ENCODE assay signal across 33 cellular contexts in the genomic region with DNA sequence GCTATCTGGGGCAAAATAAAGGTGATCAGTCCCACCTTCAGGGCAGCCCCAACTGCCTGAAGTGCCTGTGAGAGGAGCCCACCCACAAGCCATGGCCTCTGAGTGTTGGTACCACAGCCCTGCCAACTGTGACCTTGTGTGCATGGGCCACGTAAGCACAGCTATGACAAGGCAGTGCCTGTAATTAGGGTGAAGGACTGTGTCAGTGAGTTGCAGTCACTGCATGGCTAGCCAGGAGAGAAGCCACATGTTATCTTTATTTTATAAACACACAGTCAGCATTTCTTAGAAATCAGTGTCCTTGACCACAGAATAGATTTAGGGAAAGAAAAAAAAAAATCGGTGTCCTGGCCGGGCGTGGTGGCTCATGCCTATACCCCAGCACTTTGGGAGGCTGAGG. TPM values are rescaled to one million over a fixed set of nuclear protein-coding genes. Genes with fewer than 3 reads are reported as not detected.
"Had no signal": no experiment of that assay in that cellular context is flagged by ENCODE, and none has a peak within 500 bp of the region (broad histone marks: within the 10 kb centered on the region; RNA-seq: fewer than 3 reads in every experiment).

No MANE protein-coding gene starts in this region.

- H3K4me3 Mint-ChIP-seq: activated CD4-positive, alpha-beta memory T cell treated with anti-CD3 and anti-CD28 coated beads, Interleukin-2, amount 10 ng/mL, durations not matched to agents 7 days and 5 days; activated T-helper 1 cell treated with anti-CD3 and anti-CD28 coated beads, Interleukin-12 subunit alpha, Interleukin-12 subunit beta, Interleukin-2, Interleukin-4 antibody, amounts not matched to agents 30 ng/mL and 10 ng/mL and 1 ng/mL, durations not matched to agents 14 hours and 24 hours and 36 hours; mesothelial cell of epicardium; naive B cell; neural crest cell; stimulated activated naive B cell treated with anti-CD40 and anti-IgM and Interleukin-4, amounts not matched to agents 10 μg/mL and 1 μg/mL and 100 μg/mL, for 72 hours; T-cell; T-helper 2 cell treated with Interferon-gamma antibody and Interleukin-4, amounts not matched to agents 5 μg/mL and 100 μg/mL, for 36 hours; type B pancreatic cell had no signal

- H3K4me1 ChIP-seq: prostate gland, uterus had no signal

- H3K27me3 ChIP-seq: pancreas, sigmoid colon, testis, uterus had no signal

- H3K27ac ChIP-seq: prostate gland, sigmoid colon, testis, uterus had no signal

- ATAC-seq: activated CD4-positive, CD25-positive, alpha-beta regulatory T cell treated with anti-CD3 and anti-CD28 coated beads, Interleukin-2, amount 50 U/mL, for 24 hours; pancreas; stimulated activated naive B cell treated with anti-CD40 and anti-IgM and Interleukin-4, amounts not matched to agents 10 μg/mL and 1 μg/mL and 100 μg/mL, for 72 hours; T-cell had no signal

- H3K36me3 ChIP-seq: prostate gland, uterus had no signal

- H3K9me3 ChIP-seq: pancreas, prostate gland, sigmoid colon, testis, uterus had no signal

- H3K27me3 Mint-ChIP-seq: activated CD4-positive, alpha-beta memory T cell treated with anti-CD3 and anti-CD28 coated beads, Interleukin-2, amount 10 ng/mL, durations not matched to agents 7 days and 5 days; naive B cell; stimulated activated naive B cell treated with anti-CD40 and anti-IgM and Interleukin-4, amounts not matched to agents 10 μg/mL and 1 μg/mL and 100 μg/mL, for 72 hours; T-cell; type B pancreatic cell had no signal

- DNase-seq: activated CD4-positive, alpha-beta memory T cell treated with anti-CD3 and anti-CD28 coated beads, Interleukin-2, amount 10 ng/mL, durations not matched to agents 7 days and 5 days; activated CD4-positive, alpha-beta T cell treated with anti-CD3 and anti-CD28 coated beads for 48 hours; activated effector memory CD4-positive, alpha-beta T cell treated with anti-CD3 and anti-CD28 coated beads, Interleukin-2, amount 50 U/mL, for 16 hours; activated naive CD4-positive, alpha-beta T cell treated with anti-CD3 and anti-CD28 coated beads, Interleukin-2, amount 50 U/mL, for 16 hours; amygdala; caudate nucleus; cortex of kidney; head of caudate nucleus; hippocampal formation; left colon; mammary epithelial cell; naive B cell; nucleus accumbens; pancreas; retina; sigmoid colon; small intestine; stimulated activated CD4-positive, alpha-beta T cell treated with anti-CD3 and anti-CD28 coated beads, Interleukin-1b, Interleukin-23, amount 100 ng/mL, for 48 hours; stimulated activated CD4-positive, alpha-beta T cell treated with anti-CD3 and anti-CD28 coated beads, Interleukin-4, amount 100 ng/mL, for 4 hours; stimulated activated CD8-positive, alpha-beta memory T cell treated with anti-CD3 and anti-CD28 coated beads, Interleukin-4, amount 100 ng/mL, for 48 hours; stimulated activated naive B cell treated with anti-CD40 and anti-IgM and Interleukin-4, amounts not matched to agents 10 μg/mL and 1 μg/mL and 100 μg/mL, for 72 hours; T-cell; testis; uterus had no signal

- H3K9me3 Mint-ChIP-seq: naive B cell had no signal

- H3K4me1 Mint-ChIP-seq: neural crest cell had no signal

- FAIRE-seq: keratinocyte, pancreas, small intestine had no signal

- H3K27ac Mint-ChIP-seq: activated CD4-positive, alpha-beta memory T cell treated with anti-CD3 and anti-CD28 coated beads, Interleukin-2, amount 10 ng/mL, durations not matched to agents 7 days and 5 days; activated T-helper 1 cell treated with anti-CD3 and anti-CD28 coated beads, Interleukin-12 subunit alpha, Interleukin-12 subunit beta, Interleukin-2, Interleukin-4 antibody, amounts not matched to agents 30 ng/mL and 10 ng/mL and 1 ng/mL, durations not matched to agents 14 hours and 24 hours and 36 hours; mesothelial cell of epicardium; naive B cell; stimulated activated naive B cell treated with anti-CD40 and anti-IgM and Interleukin-4, amounts not matched to agents 10 μg/mL and 1 μg/mL and 100 μg/mL, for 72 hours; T-helper 2 cell treated with Interferon-gamma antibody and Interleukin-4, amounts not matched to agents 5 μg/mL and 100 μg/mL, for 36 hours; type B pancreatic cell had no signal

- H3K4me3 ChIP-seq: pancreas, prostate gland, sigmoid colon, testis, uterus had no signal

RNA-seq across cellular contexts. Expression of gene CLEC3B, which starts 25.3 kb away (rescaled TPM):
- total RNA-seq: activated CD4-positive, alpha-beta memory T cell treated with anti-CD3 and anti-CD28 coated beads, Interleukin-2, amount 10 ng/mL, durations not matched to agents 7 days and 5 days; activated T-helper 1 cell treated with anti-CD3 and anti-CD28 coated beads, Interleukin-12 subunit alpha, Interleukin-12 subunit beta, Interleukin-2, Interleukin-4 antibody, amounts not matched to agents 30 ng/mL and 10 ng/mL and 1 ng/mL, durations not matched to agents 14 hours and 24 hours and 36 hours; endothelial cell of umbilical vein; neural crest cell had no signal
- polyA plus RNA-seq: keratinocyte had no signal
